Comparison of ENCODE assay signal across 22 cellular contexts in genomic region chr2:218429951-218430692, GRCh38. TPM values are rescaled to one million over a fixed set of nuclear protein-coding genes. Genes with fewer than 3 reads are reported as not detected.
A peak's percentile ranks its signal among the peaks of the same experiment; 100 is the strongest.
DNase-seq lines count a peak whose midpoint lies in the region; ATAC-seq and TF ChIP-seq lines count a peak whose summit lies in the region.
"Had no signal": no experiment of that assay in that cellular context is flagged by ENCODE, and none has a peak within 500 bp of the region (broad histone marks: within the 10 kb centered on the region; RNA-seq: fewer than 3 reads in every experiment).

No MANE protein-coding gene starts in this region.

- intact Hi-C loops in posterior vena cava (cut with DNase I): loop anchor here in 1 of 2 donors (10.0 kb wide), 1 partner anchor 215 kb away; no protein-coding TSS in a partner anchor
- intact Hi-C loops in activated naive CD4-positive, alpha-beta T cell treated with anti-CD3 and anti-CD28 coated beads for 36 hours (cut with micrococcal nuclease): no loop called here

- H3K27me3 Mint-ChIP-seq in activated naive CD8-positive, alpha-beta T cell treated with anti-CD3 and anti-CD28 coated beads, Interleukin-2, amount 50 U/mL, for 24 hours: peaks cover 2% of the 10 kb centered on the region
- no peaks in the 10 kb centered on the region for H3K27me3 Mint-ChIP-seq in activated naive CD4-positive, alpha-beta T cell treated with anti-CD3 and anti-CD28 coated beads for 36 hours (ENCODE audit: low read depth)
- H3K27me3 Mint-ChIP-seq: central memory CD8-positive, alpha-beta T cell had no signal

- CTCF ChIA-PET in GM10248 (lab: Yijun Ruan, JAX): interaction anchor here (0.9 to 1.5 kb wide), 2 partner anchors 23 to 73 kb away, joined by 3 read pairs; no protein-coding TSS in a partner anchor
- CTCF ChIA-PET in activated naive CD4-positive, alpha-beta T cell treated with anti-CD3 and anti-CD28 coated beads for 36 hours (lab: Charles Lee): interaction anchor here (1.3 kb wide), 1 partner anchor 86 kb away, joined by 3 read pairs; no protein-coding TSS in a partner anchor

- peak overlapping the region; percentile 7 for H3K27ac Mint-ChIP-seq in activated naive CD8-positive, alpha-beta T cell treated with anti-CD3 and anti-CD28 coated beads, Interleukin-2, amount 50 U/mL, for 24 hours
- no peak overlapping the region for H3K27ac Mint-ChIP-seq in activated naive CD4-positive, alpha-beta T cell treated with anti-CD3 and anti-CD28 coated beads for 36 hours
- H3K27ac Mint-ChIP-seq: activated naive CD4-positive, alpha-beta T cell treated with anti-CD3 and anti-CD28 coated beads, Interleukin-2, amount 10 ng/mL, durations not matched to agents 7 days and 5 days; GM23338; neural progenitor cell had no signal

- no peak overlapping the region for H3K4me3 Mint-ChIP-seq in activated naive CD8-positive, alpha-beta T cell treated with anti-CD3 and anti-CD28 coated beads, Interleukin-2, amount 50 U/mL, for 24 hours
- H3K4me3 Mint-ChIP-seq in activated naive CD4-positive, alpha-beta T cell treated with anti-CD3 and anti-CD28 coated beads for 36 hours: no peak overlapping the region
- H3K4me3 Mint-ChIP-seq: activated naive CD4-positive, alpha-beta T cell treated with anti-CD3 and anti-CD28 coated beads, Interleukin-2, amount 10 ng/mL, durations not matched to agents 7 days and 5 days; CD8-positive, alpha-beta memory T cell; central memory CD8-positive, alpha-beta T cell; GM23338; neural progenitor cell had no signal

- POLR2A ChIA-PET in GM10248 (lab: Yijun Ruan, JAX): no interaction called here

- DNase-seq in GM10248 (ENCODE audit: extremely low spot score): peak; percentile 14
- DNase-seq in HT-29 (ENCODE audit: low spot score): peak; percentile 38
- no peak for DNase-seq in activated naive CD8-positive, alpha-beta T cell treated with anti-CD3 and anti-CD28 coated beads, Interleukin-2, amount 50 U/mL, for 24 hours
- DNase-seq in posterior vena cava (ENCODE audit: low spot score): peak; percentile 34
- no peak for DNase-seq in activated naive CD4-positive, alpha-beta T cell treated with anti-CD3 and anti-CD28 coated beads for 36 hours
- DNase-seq in T1000 (lab: John Stamatoyannopoulos, UW): no peak
- DNase-seq: activated naive CD4-positive, alpha-beta T cell treated with anti-CD3 and anti-CD28 coated beads, Interleukin-2, amount 10 ng/mL, durations not matched to agents 7 days and 5 days; activated T-cell treated with anti-CD3 and anti-CD28 coated beads, Interleukin-2, amount 50 U/mL, for 48 hours; CD8-positive, alpha-beta memory T cell; NCI-H1048; NCI-H187; NCI-H526 had no signal

- no peaks in the 10 kb centered on the region for H3K36me3 Mint-ChIP-seq in activated naive CD8-positive, alpha-beta T cell treated with anti-CD3 and anti-CD28 coated beads, Interleukin-2, amount 50 U/mL, for 24 hours (ENCODE audit: low read depth)
- H3K36me3 Mint-ChIP-seq in activated naive CD4-positive, alpha-beta T cell treated with anti-CD3 and anti-CD28 coated beads for 36 hours (ENCODE audit: low read depth): no peaks in the 10 kb centered on the region
- H3K36me3 Mint-ChIP-seq: activated naive CD4-positive, alpha-beta T cell treated with anti-CD3 and anti-CD28 coated beads, Interleukin-2, amount 10 ng/mL, durations not matched to agents 7 days and 5 days; CD8-positive, alpha-beta memory T cell; neural progenitor cell had no signal

- no peak for ATAC-seq in activated naive CD8-positive, alpha-beta T cell treated with anti-CD3 and anti-CD28 coated beads, Interleukin-2, amount 50 U/mL, for 24 hours
- no peak for ATAC-seq in HG03342 (IDR thresholded peaks at IDR 0.05; ENCODE audit: unreplicated experiment)
- ATAC-seq: activated CD4-positive, CD25-positive, alpha-beta regulatory T cell treated with anti-CD3 and anti-CD28 coated beads, Interleukin-2, amount 50 U/mL, for 24 hours; GM23338 had no signal

- H3K4me1 Mint-ChIP-seq in activated naive CD8-positive, alpha-beta T cell treated with anti-CD3 and anti-CD28 coated beads, Interleukin-2, amount 50 U/mL, for 24 hours: no peaks in the 10 kb centered on the region
- no peaks in the 10 kb centered on the region for H3K4me1 Mint-ChIP-seq in activated naive CD4-positive, alpha-beta T cell treated with anti-CD3 and anti-CD28 coated beads for 36 hours (ENCODE audit: low read depth)
- H3K4me1 Mint-ChIP-seq: GM23338 had no signal

- no peaks in the 10 kb centered on the region for H3K9me3 Mint-ChIP-seq in activated naive CD8-positive, alpha-beta T cell treated with anti-CD3 and anti-CD28 coated beads, Interleukin-2, amount 50 U/mL, for 24 hours
- no peaks in the 10 kb centered on the region for H3K9me3 Mint-ChIP-seq in activated naive CD4-positive, alpha-beta T cell treated with anti-CD3 and anti-CD28 coated beads for 36 hours
- H3K9me3 Mint-ChIP-seq: activated naive CD4-positive, alpha-beta T cell treated with anti-CD3 and anti-CD28 coated beads, Interleukin-2, amount 10 ng/mL, durations not matched to agents 7 days and 5 days; CD8-positive, alpha-beta memory T cell; central memory CD8-positive, alpha-beta T cell; GM23338; neural progenitor cell had no signal

- TF ChIP-seq CTCF in GM10248 (IDR thresholded peaks at IDR 0.05; ENCODE audit: control extremely low read depth, extremely low read depth, low read depth, missing control alignments): no peak

RNA-seq across cellular contexts. Expression of gene VIL1, which starts 11.2 kb away (rescaled TPM):
- total RNA-seq in HT-29 (2014; rRNA removed; shearing (Covaris generic)): 230 and 247 TPM in 2 replicates
- not detected for total RNA-seq in posterior vena cava
- total RNA-seq in activated naive CD4-positive, alpha-beta T cell treated with anti-CD3 and anti-CD28 coated beads for 36 hours: not detected
- total RNA-seq: ascending aorta; CD8-positive, alpha-beta memory T cell; dermis microvascular lymphatic vessel endothelial cell; kidney epithelial cell; lung microvascular endothelial cell; tibial nerve had no signal

RNA-seq across cellular contexts. Expression of gene CTDSP1, which starts 30.5 kb away (rescaled TPM):
- 132 and 151 TPM in 2 replicates for total RNA-seq in HT-29 (2014; rRNA removed; shearing (Covaris generic))
- 100 to 1,000 TPM; 112 to 142 TPM for total RNA-seq in posterior vena cava
- 10 to 100 TPM; 26.1 to 26.2 TPM for total RNA-seq in activated naive CD4-positive, alpha-beta T cell treated with anti-CD3 and anti-CD28 coated beads for 36 hours

RNA-seq across cellular contexts. Expression of gene SLC11A1, which starts 48.0 kb away (rescaled TPM):
- 0.33 and 0.86 TPM in 2 replicates for total RNA-seq in HT-29 (2014; rRNA removed; shearing (Covaris generic))
- total RNA-seq in posterior vena cava: 10 to 100 TPM; 28.8 to 77.1 TPM
- total RNA-seq in activated naive CD4-positive, alpha-beta T cell treated with anti-CD3 and anti-CD28 coated beads for 36 hours: not detected
- total RNA-seq: GM23338 had no signal

Comparison
In these comparisons a context has a peak if more than half of its experiments do, and no peak if none do; other contexts are left out.
1. DNase-seq: peak in GM10248 (single experiment), HT-29 (single experiment) and posterior vena cava (single experiment); none in activated naive CD8-positive, alpha-beta T cell treated with anti-CD3 and anti-CD28 coated beads, Interleukin-2, amount 50 U/mL, for 24 hours (single experiment), activated naive CD4-positive, alpha-beta T cell treated with anti-CD3 and anti-CD28 coated beads for 36 hours (single experiment) and T1000 (single experiment).
2. RNA of gene VIL1, which starts 11.2 kb away (total RNA-seq): 230 to 247 TPM in HT-29; not detected in posterior vena cava and not detected in activated naive CD4-positive, alpha-beta T cell treated with anti-CD3 and anti-CD28 coated beads for 36 hours; every median in the first group is over 100 times any median in the second.
3. RNA of gene SLC11A1, which starts 48.0 kb away (total RNA-seq): 28.8 to 77.1 TPM in posterior vena cava; 0.33 to 0.86 TPM in HT-29 and not detected in activated naive CD4-positive, alpha-beta T cell treated with anti-CD3 and anti-CD28 coated beads for 36 hours; every median in the first group is over 10 times any median in the second.